In genomic region chr6:30200551-30201281, GRCh38 we compare ENCODE assay signal across 9 cellular contexts. TPM values are rescaled to one million over a fixed set of nuclear protein-coding genes. Genes with fewer than 3 reads are reported as not detected.
DNase-seq lines count a peak whose midpoint lies in the region; ATAC-seq, FAIRE-seq and TF ChIP-seq lines count a peak whose summit lies in the region.
"Had no signal": no experiment of that assay in that cellular context is flagged by ENCODE, and none has a peak within 500 bp of the region (broad histone marks: within the 10 kb centered on the region; RNA-seq: fewer than 3 reads in every experiment).

No MANE protein-coding gene starts in this region.

- peaks cover 17% of the 10 kb centered on the region for H3K4me1 Mint-ChIP-seq in activated T-helper 2 cell treated with anti-CD3 and anti-CD28 coated beads, Interferon-gamma antibody, Interleukin-2, Interleukin-4, amounts not matched to agents 10 μg/mL and 5 μg/mL and 100 μg/mL, durations not matched to agents 14 hours and 24 hours and 36 hours (ENCODE audit: low read depth)

- no peak overlapping the region for H3K4me3 ChIP-seq in HUES6 (ENCODE audit: low read depth, low read length)
- no peak overlapping the region for H3K4me3 ChIP-seq in heart right ventricle

- peak overlapping the region; percentile 46 for H3K27ac Mint-ChIP-seq in activated T-helper 2 cell treated with anti-CD3 and anti-CD28 coated beads, Interferon-gamma antibody, Interleukin-2, Interleukin-4, amounts not matched to agents 10 μg/mL and 5 μg/mL and 100 μg/mL, durations not matched to agents 14 hours and 24 hours and 36 hours

- DNase-seq in CD1c-positive myeloid dendritic cell (ENCODE audit: extremely low spot score) (peak; percentile 64), GM19239 (ENCODE audit: insufficient read length, low spot score) (peak; percentile 56), NCI-H1105 (lab: John Stamatoyannopoulos, UW) (no peak), NCI-H524 (lab: John Stamatoyannopoulos, UW) (no peak), heart right ventricle (no peak), NCI-H2107 treated with DMSO at 0.1 percent for 48 hours (lab: John Stamatoyannopoulos, UW; ENCODE audit: unreplicated experiment) (no peak)
- DNase-seq in activated T-helper 2 cell treated with anti-CD3 and anti-CD28 coated beads, Interferon-gamma antibody, Interleukin-2, Interleukin-4, amounts not matched to agents 10 μg/mL and 5 μg/mL and 100 μg/mL, durations not matched to agents 14 hours and 24 hours and 36 hours (ENCODE audit: low spot score) = no peak

- H3K9me3 ChIP-seq in HUES6 (ENCODE audit: control insufficient read depth, insufficient read depth, low read depth, low read length) (no peaks in the 10 kb centered on the region), heart right ventricle (no peaks in the 10 kb centered on the region)

- no peak for ATAC-seq in heart right ventricle

- intact Hi-C loops in activated T-helper 2 cell treated with anti-CD3 and anti-CD28 coated beads, Interferon-gamma antibody, Interleukin-2, Interleukin-4, amounts not matched to agents 10 μg/mL and 5 μg/mL and 100 μg/mL, durations not matched to agents 14 hours and 24 hours and 36 hours (cut with micrococcal nuclease) = no loop called here
- intact Hi-C loops in heart right ventricle (cut with DNase I) = no loop called here

- H3K36me3 ChIP-seq in HUES6 (ENCODE audit: control insufficient read depth, insufficient read depth, low read length) (peaks cover 47% of the 10 kb centered on the region), heart right ventricle (peaks cover 0 to 64% (median 40%) of the 10 kb centered on the region in 9 donors)

- no peak overlapping the region for H3K4me3 Mint-ChIP-seq in activated T-helper 2 cell treated with anti-CD3 and anti-CD28 coated beads, Interferon-gamma antibody, Interleukin-2, Interleukin-4, amounts not matched to agents 10 μg/mL and 5 μg/mL and 100 μg/mL, durations not matched to agents 14 hours and 24 hours and 36 hours (ENCODE audit: low read depth)

- H3K4me1 ChIP-seq in HUES6 (ENCODE audit: control insufficient read depth, insufficient read depth, low read length) = peaks cover 41% of the 10 kb centered on the region
- H3K4me1 ChIP-seq in heart right ventricle = peaks cover 0 to 37% (median 11%) of the 10 kb centered on the region in 9 donors

- H3K27ac ChIP-seq in HUES6 (ENCODE audit: low read depth, low read length) (0 out of 2 replicates have a peak overlapping the region, but pooled peaks have one; percentile 29), heart right ventricle (no peak overlapping the region)

- no peaks in the 10 kb centered on the region for H3K27me3 ChIP-seq in HUES6 (ENCODE audit: control insufficient read depth, insufficient read depth, low read length)
- H3K27me3 ChIP-seq in heart right ventricle = no peaks in the 10 kb centered on the region

- peak; percentile 91 for FAIRE-seq in GM19239 (lab: Jason Lieb, UNC)

- H3K27me3 Mint-ChIP-seq in activated T-helper 2 cell treated with anti-CD3 and anti-CD28 coated beads, Interferon-gamma antibody, Interleukin-2, Interleukin-4, amounts not matched to agents 10 μg/mL and 5 μg/mL and 100 μg/mL, durations not matched to agents 14 hours and 24 hours and 36 hours (ENCODE audit: low read depth) = no peaks in the 10 kb centered on the region

- no peak overlapping the region for H3K9ac ChIP-seq in HUES6 (ENCODE audit: low read length)

- TF ChIP-seq CTCF in heart right ventricle (IDR thresholded peaks at IDR 0.05) = no peak

- H3K36me3 Mint-ChIP-seq in activated T-helper 2 cell treated with anti-CD3 and anti-CD28 coated beads, Interferon-gamma antibody, Interleukin-2, Interleukin-4, amounts not matched to agents 10 μg/mL and 5 μg/mL and 100 μg/mL, durations not matched to agents 14 hours and 24 hours and 36 hours (ENCODE audit: low read depth) = peaks cover 61% of the 10 kb centered on the region

- WGBS in heart right ventricle, 2 donors = 81 to 83% methylated on average over 6 of the region's 6 CpGs

- no peaks in the 10 kb centered on the region for H3K9me3 Mint-ChIP-seq in activated T-helper 2 cell treated with anti-CD3 and anti-CD28 coated beads, Interferon-gamma antibody, Interleukin-2, Interleukin-4, amounts not matched to agents 10 μg/mL and 5 μg/mL and 100 μg/mL, durations not matched to agents 14 hours and 24 hours and 36 hours

RNA-seq across cellular contexts. Expression of gene TRIM26, which starts 12.5 kb away (rescaled TPM):
- total RNA-seq in activated T-helper 2 cell treated with anti-CD3 and anti-CD28 coated beads, Interferon-gamma antibody, Interleukin-2, Interleukin-4, amounts not matched to agents 10 μg/mL and 5 μg/mL and 100 μg/mL, durations not matched to agents 14 hours and 24 hours and 36 hours = 49.9 and 51.5 TPM in 2 replicates
- 10 to 100 TPM; 15.5 to 29.0 (median 23.2) TPM for total RNA-seq in heart right ventricle
- 10 to 100 TPM; 12.0 to 18.0 TPM for polyA plus RNA-seq in heart right ventricle

RNA-seq across cellular contexts. Expression of gene TRIM15, which starts 37.4 kb away (rescaled TPM):
- 0.41 and 0.46 TPM in 2 replicates for total RNA-seq in activated T-helper 2 cell treated with anti-CD3 and anti-CD28 coated beads, Interferon-gamma antibody, Interleukin-2, Interleukin-4, amounts not matched to agents 10 μg/mL and 5 μg/mL and 100 μg/mL, durations not matched to agents 14 hours and 24 hours and 36 hours
- not detected for total RNA-seq in heart right ventricle
- not detected for polyA plus RNA-seq in heart right ventricle
- total RNA-seq: RPMI7951 had no signal

RNA-seq across cellular contexts. Expression of gene TRIM10, which starts 39.7 kb away (rescaled TPM):
- total RNA-seq in activated T-helper 2 cell treated with anti-CD3 and anti-CD28 coated beads, Interferon-gamma antibody, Interleukin-2, Interleukin-4, amounts not matched to agents 10 μg/mL and 5 μg/mL and 100 μg/mL, durations not matched to agents 14 hours and 24 hours and 36 hours = 0.09 TPM in 1 of 2 replicates, not detected in the other
- not detected for total RNA-seq in heart right ventricle
- polyA plus RNA-seq in heart right ventricle = not detected
- total RNA-seq: RPMI7951 had no signal

Comparison
In these comparisons a context has a peak if more than half of its experiments do, and no peak if none do; other contexts are left out.
1. DNase-seq: peak in CD1c-positive myeloid dendritic cell (single experiment) and GM19239 (single experiment); none in activated T-helper 2 cell treated with anti-CD3 and anti-CD28 coated beads, Interferon-gamma antibody, Interleukin-2, Interleukin-4, amounts not matched to agents 10 μg/mL and 5 μg/mL and 100 μg/mL, durations not matched to agents 14 hours and 24 hours and 36 hours (single experiment), NCI-H1105 (single experiment), NCI-H524 (0 of 2), heart right ventricle (0 of 2) and NCI-H2107 treated with DMSO at 0.1 percent for 48 hours (single experiment).